19 cellular contexts compared by ENCODE assay signal in genomic region chr10:124329941-124330340, GRCh38.
"Had no signal": no experiment of that assay in that cellular context is flagged by ENCODE, and none has a peak within 500 bp of the region (broad histone marks: within the 10 kb centered on the region; RNA-seq: fewer than 3 reads in every experiment).

No MANE protein-coding gene starts in this region.

- ATAC-seq: heart left ventricle; left colon; left ventricle myocardium superior; naive thymus-derived CD4-positive, alpha-beta T cell; upper lobe of right lung had no signal

- H3K27ac Mint-ChIP-seq: naive thymus-derived CD4-positive, alpha-beta T cell had no signal

- H3K4me3 Mint-ChIP-seq: naive thymus-derived CD4-positive, alpha-beta T cell had no signal

- H3K27me3 ChIP-seq: colonic mucosa, heart left ventricle, neutrophil, right atrium auricular region, sigmoid colon, thyroid gland, upper lobe of right lung had no signal

- H3K4me1 ChIP-seq: colonic mucosa, right atrium auricular region, sigmoid colon, thyroid gland, upper lobe of right lung had no signal

- H3K36me3 ChIP-seq: colonic mucosa, heart left ventricle, neutrophil, right atrium auricular region, sigmoid colon, thyroid gland, upper lobe of right lung had no signal

- H3K27ac ChIP-seq: colonic mucosa, heart left ventricle, neutrophil, right atrium auricular region, sigmoid colon, skin epidermis, thyroid gland, upper lobe of right lung had no signal

- H3K36me3 Mint-ChIP-seq: naive thymus-derived CD4-positive, alpha-beta T cell had no signal

- H3K4me3 ChIP-seq: colonic mucosa, heart left ventricle, lung, right atrium auricular region, sigmoid colon, skin epidermis, thyroid gland, upper lobe of right lung had no signal

- DNase-seq: colonic mucosa; effector CD4-positive, alpha-beta T cell; foreskin melanocyte; hippocampal formation; left colon; left ventricle myocardium superior; mesendoderm; naive thymus-derived CD4-positive, alpha-beta T cell; posterior cingulate gyrus; stimulated activated CD4-positive, alpha-beta T cell treated with anti-CD3 and anti-CD28 coated beads, Interleukin-12 subunit alpha, Interleukin-12 subunit beta, amount 100 ng/mL, for 4 hours; stimulated activated naive CD4-positive, alpha-beta T cell; thyroid gland; upper lobe of right lung had no signal

- H3K9me3 ChIP-seq: colonic mucosa, neutrophil, thyroid gland, upper lobe of right lung had no signal
